In the genomic region with DNA sequence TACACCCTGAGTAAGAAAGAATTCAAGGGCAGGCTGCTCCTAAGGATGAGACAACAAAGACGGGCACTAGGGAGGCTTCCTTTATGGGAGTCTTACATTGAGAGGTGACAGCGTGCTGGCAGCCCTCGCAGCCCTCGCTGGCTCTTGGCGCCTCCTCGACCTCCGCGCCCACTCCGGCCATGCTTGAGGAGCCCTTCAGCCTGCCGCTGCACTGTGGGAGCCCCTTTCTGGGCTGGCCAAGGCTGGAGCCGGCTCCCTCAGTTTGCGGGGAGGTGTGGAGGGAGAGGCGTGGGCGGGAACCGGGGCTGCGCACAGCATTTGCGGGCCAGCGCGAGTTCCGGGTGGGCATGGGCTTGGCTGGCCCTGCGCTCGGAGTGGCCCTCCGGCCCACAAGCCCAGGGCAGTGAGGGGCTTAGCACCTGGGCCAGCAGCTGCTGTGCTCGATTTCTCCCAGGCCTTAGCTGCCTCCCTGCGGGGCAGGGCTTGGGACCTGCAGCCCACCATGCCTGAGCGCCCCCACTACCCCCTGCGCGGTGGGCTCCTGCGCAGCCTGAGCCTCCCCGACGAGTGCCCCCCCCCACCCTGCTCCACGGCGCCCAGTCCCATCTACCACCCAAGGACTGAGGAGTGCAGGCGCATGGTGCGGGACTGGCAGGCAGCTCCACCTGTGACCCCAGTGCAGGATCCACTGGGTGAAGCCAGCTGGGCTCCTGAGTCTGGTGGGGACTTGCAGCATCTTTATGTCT, we compare ENCODE assay signal across 6 cellular contexts.
A peak's percentile ranks its signal among the peaks of the same experiment; 100 is the strongest.
DNase-seq lines count a peak whose midpoint lies in the region; ATAC-seq, FAIRE-seq and TF ChIP-seq lines count a peak whose summit lies in the region.
"Not testable (repeated sequence)": the region's sequence is repeated elsewhere in the genome, so short reads cannot be mapped to it uniquely, and the experiment has no call there.

No MANE protein-coding gene starts in this region.

- not testable (repeated sequence) for H3K4me1 Mint-ChIP-seq in CD14-positive monocyte

- not testable (repeated sequence) for H3K9me3 ChIP-seq in kidney (ENCODE audit: control insufficient read depth in 1 of 2, low read length in 2 of 2); lung (ENCODE audit: control insufficient read depth in 2 of 2, insufficient read depth in 1 of 2, low read length in 1 of 2)
- peaks cover 3 to 24% (median 19%) of the 10 kb centered on the region in 8 donors for H3K9me3 ChIP-seq in spleen

- not testable (repeated sequence) for TF ChIP-seq POLR2A in spleen (IDR thresholded peaks at IDR 0.05)

- not testable (repeated sequence) for ATAC-seq in lung (ENCODE audit: insufficient read depth, low FRiP score)

- H3K9me3 Mint-ChIP-seq in CD14-positive monocyte = peaks cover 6 to 18% (median 12%) of the 10 kb centered on the region in 7 donors

- intact Hi-C loops in CD14-positive monocyte (cut with micrococcal nuclease); kidney (cut with DNase I); spleen (cut with DNase I; ENCODE audit: low total_unique reads): not testable (repeated sequence)

- not testable (repeated sequence) for H3K4me3 ChIP-seq in kidney (ENCODE audit: low read length in 2 of 2); lung; spleen

- not testable (repeated sequence) for H3K27me3 ChIP-seq in lung (ENCODE audit: control insufficient read depth, insufficient read depth); spleen (replicated peaks in 1 of 7)

- H3K27ac ChIP-seq in kidney (ENCODE audit: low read depth in 2 of 2, low read length in 2 of 2); lung (ENCODE audit: low read depth in 1 of 2, low read length in 1 of 2); spleen: not testable (repeated sequence)

- not testable (repeated sequence) for H3K27ac Mint-ChIP-seq in CD14-positive monocyte

- not testable (repeated sequence) for H3K36me3 ChIP-seq in kidney (ENCODE audit: control insufficient read depth in 1 of 2, insufficient read depth in 2 of 2, low read length in 2 of 2); lung (ENCODE audit: control insufficient read depth in 2 of 2, insufficient read depth in 2 of 2, low read length in 2 of 2); spleen

- not testable (repeated sequence) for FAIRE-seq in kidney (lab: Jason Lieb, UNC)

- DNase-seq in CD14-positive monocyte (ENCODE audit: low spot score) (peak; percentile 14), kidney (peak; percentile 51), lung (ENCODE audit: low spot score) (peak; percentile 14), spleen (peak; percentile 68), ureter (ENCODE audit: low spot score) (peak; percentile 29)
- peak; percentile 52 for DNase-seq in activated effector memory CD4-positive, alpha-beta T cell treated with anti-CD3 and anti-CD28 coated beads, Interleukin-2, amount 50 U/mL, for 16 hours

- H3K4me1 ChIP-seq in kidney (ENCODE audit: control insufficient read depth in 1 of 2, insufficient read depth in 1 of 2, low read depth in 1 of 2, low read length in 2 of 2); lung (ENCODE audit: control insufficient read depth in 2 of 2, insufficient read depth in 2 of 2, low read length in 2 of 2); spleen: not testable (repeated sequence)

- H3K27me3 Mint-ChIP-seq in CD14-positive monocyte (ENCODE audit: low read depth in 3 of 3) = not testable (repeated sequence)

- not testable (repeated sequence) for TF ChIP-seq CTCF in CD14-positive monocyte (IDR thresholded peaks at IDR 0.05); kidney (IDR thresholded peaks at IDR 0.05; ENCODE audit: borderline replicate concordance, extremely low read depth, insufficient read depth); lung (IDR thresholded peaks at IDR 0.05; ENCODE audit: control extremely low read depth, extremely low read depth); spleen (IDR thresholded peaks at IDR 0.05 in 8 of 11, conservative IDR thresholded peaks at IDR 0.05 in 3 of 11)

- 95 to 96% methylated on average over 26 to 35 of the region's 35 CpGs for WGBS in lung, 2 donors
- 87 to 95% (median 94%) methylated on average over 15 to 35 of the region's 35 CpGs for WGBS in spleen, 5 donors

- not testable (repeated sequence) for H3K9ac ChIP-seq in kidney (ENCODE audit: low read length in 2 of 2)

- H3K36me3 Mint-ChIP-seq in CD14-positive monocyte = not testable (repeated sequence)

- not testable (repeated sequence) for H3K4me3 Mint-ChIP-seq in CD14-positive monocyte

Comparison
In these comparisons a context has a peak if more than half of its experiments do, and no peak if none do; other contexts are left out.
1. DNase-seq: peak in every context shown above with its lines; median percentile 68 in spleen; 52 in activated effector memory CD4-positive, alpha-beta T cell treated with anti-CD3 and anti-CD28 coated beads, Interleukin-2, amount 50 U/mL, for 16 hours; 51 in kidney; 29 in ureter; 14 in CD14-positive monocyte; 14 in lung.